Comparison of ENCODE assay signal across 1 cellular context in genomic region chr1:243254927-243255790, GRCh38.
TF ChIP-seq lines count a peak whose summit lies in the region.

Gene CEP170, minus strand, starts transcription at chr1:243255281. Its CDS starts 30,001 bp downstream, at chr1:243225280.

TF ChIP-seq in HepG2, 621 proteins besides CTCF, POLR2A, EP300 and RAD21 (continued from another document and continues in another):
- TF ChIP-seq FOSL1 (CRISPR knock-in tag; IDR thresholded peaks at IDR 0.05; ENCODE audit: borderline replicate concordance) (no peak), MTA1 (CRISPR knock-in tag; IDR thresholded peaks at IDR 0.05; ENCODE audit: borderline replicate concordance) (no peak), ZNF577 (CRISPR knock-in tag; IDR thresholded peaks at IDR 0.05; ENCODE audit: borderline replicate concordance, low read depth) (no peak), ZFP41 (CRISPR knock-in tag; IDR thresholded peaks at IDR 0.05; ENCODE audit: borderline replicate concordance) (no peak), HES4 (CRISPR knock-in tag; IDR thresholded peaks at IDR 0.05; ENCODE audit: borderline replicate concordance) (0 out of 2 replicates have a peak, but pooled peaks have one; percentile 33), RBM22 (optimal IDR thresholded peaks at IDR 0.05; ENCODE audit: low read length) (no peak), FOXA3 (CRISPR knock-in tag; IDR thresholded peaks at IDR 0.05) (peak; percentile 12; the same call in 1 of the 2 replicates), TFDP1 (CRISPR knock-in tag; IDR thresholded peaks at IDR 0.05; ENCODE audit: borderline replicate concordance) (no peak; the same call in 1 of the 2 replicates), GTF2F1 (IDR thresholded peaks at IDR 0.05; ENCODE audit: low read length) (no peak), CHD2 (IDR thresholded peaks at IDR 0.05; ENCODE audit: low read depth, low read length) (no peak; the same call in 1 of the 2 replicates), ZNF607 (CRISPR knock-in tag; IDR thresholded peaks at IDR 0.05; ENCODE audit: borderline replicate concordance) (no peak), ZMAT3 (CRISPR knock-in tag; conservative IDR thresholded peaks at IDR 0.05) (no peak; the same call in 1 of the 2 replicates), JUNB (CRISPR knock-in tag; IDR thresholded peaks at IDR 0.05; ENCODE audit: borderline replicate concordance) (no peak), ZNF609 (CRISPR knock-in tag; IDR thresholded peaks at IDR 0.05; ENCODE audit: borderline replicate concordance) (peak; percentile 37; the same call in 1 of the 2 replicates), JUND (CRISPR knock-in tag; IDR thresholded peaks at IDR 0.05) (no peak), ZFX (CRISPR knock-in tag; IDR thresholded peaks at IDR 0.05; ENCODE audit: low read depth) (peak; percentile 68; the same call in 1 of the 2 replicates), ZNF567 (CRISPR knock-in tag; IDR thresholded peaks at IDR 0.05; ENCODE audit: borderline replicate concordance) (no peak), ZBTB7B (CRISPR knock-in tag; IDR thresholded peaks at IDR 0.05) (peak; percentile 43; the same call in 1 of the 2 replicates), NFKB2 (CRISPR knock-in tag; IDR thresholded peaks at IDR 0.05; ENCODE audit: borderline replicate concordance) (no peak; the same call in 1 of the 2 replicates), TCF7 (IDR thresholded peaks at IDR 0.05; ENCODE audit: low read depth) (no peak), KLF16 (CRISPR knock-in tag; IDR thresholded peaks at IDR 0.05) (no peak), KDM5A (IDR thresholded peaks at IDR 0.05; ENCODE audit: borderline replicate concordance, low read length) (peak; percentile 57; the same call in 1 of the 2 replicates), SMAD9 (CRISPR knock-in tag; IDR thresholded peaks at IDR 0.05) (no peak), LRRFIP1 (CRISPR knock-in tag; conservative IDR thresholded peaks at IDR 0.05) (no peak), ZNF773 (CRISPR knock-in tag; IDR thresholded peaks at IDR 0.05; ENCODE audit: borderline replicate concordance) (no peak), ZNF749 (CRISPR knock-in tag; IDR thresholded peaks at IDR 0.05; ENCODE audit: borderline replicate concordance) (no peak), MLLT10 (CRISPR knock-in tag; IDR thresholded peaks at IDR 0.05) (no peak), RFXANK (CRISPR knock-in tag; IDR thresholded peaks at IDR 0.05) (no peak), ZNF136 (CRISPR knock-in tag; IDR thresholded peaks at IDR 0.05; ENCODE audit: low read depth) (no peak; the same call in 1 of the 2 replicates), MAFF (IDR thresholded peaks at IDR 0.05; ENCODE audit: low read depth, low read length) (no peak), ARNT (IDR thresholded peaks at IDR 0.05) (no peak), RNF219 (CRISPR knock-in tag; IDR thresholded peaks at IDR 0.05) (no peak), GMEB2 (CRISPR knock-in tag; IDR thresholded peaks at IDR 0.05; ENCODE audit: low read depth) (no peak), GTF3A (CRISPR knock-in tag; conservative IDR thresholded peaks at IDR 0.05) (no peak), MIER3 (CRISPR knock-in tag; IDR thresholded peaks at IDR 0.05; ENCODE audit: borderline replicate concordance) (no peak; the same call in none of the 2 replicates), GLMP (CRISPR knock-in tag; IDR thresholded peaks at IDR 0.05; ENCODE audit: borderline replicate concordance) (no peak), SRY (CRISPR knock-in tag; IDR thresholded peaks at IDR 0.05) (no peak)
- TF ChIP-seq, protein P1, sequence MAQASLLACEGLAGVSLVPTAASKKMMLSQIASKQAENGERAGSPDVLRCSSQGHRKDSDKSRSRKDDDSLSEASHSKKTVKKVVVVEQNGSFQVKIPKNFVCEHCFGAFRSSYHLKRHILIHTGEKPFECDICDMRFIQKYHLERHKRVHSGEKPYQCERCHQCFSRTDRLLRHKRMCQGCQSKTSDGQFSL (CRISPR knock-in tag; IDR thresholded peaks at IDR 0.05), result peak; percentile 35; the same call in 1 of the 2 replicates
- TF ChIP-seq, protein P2, sequence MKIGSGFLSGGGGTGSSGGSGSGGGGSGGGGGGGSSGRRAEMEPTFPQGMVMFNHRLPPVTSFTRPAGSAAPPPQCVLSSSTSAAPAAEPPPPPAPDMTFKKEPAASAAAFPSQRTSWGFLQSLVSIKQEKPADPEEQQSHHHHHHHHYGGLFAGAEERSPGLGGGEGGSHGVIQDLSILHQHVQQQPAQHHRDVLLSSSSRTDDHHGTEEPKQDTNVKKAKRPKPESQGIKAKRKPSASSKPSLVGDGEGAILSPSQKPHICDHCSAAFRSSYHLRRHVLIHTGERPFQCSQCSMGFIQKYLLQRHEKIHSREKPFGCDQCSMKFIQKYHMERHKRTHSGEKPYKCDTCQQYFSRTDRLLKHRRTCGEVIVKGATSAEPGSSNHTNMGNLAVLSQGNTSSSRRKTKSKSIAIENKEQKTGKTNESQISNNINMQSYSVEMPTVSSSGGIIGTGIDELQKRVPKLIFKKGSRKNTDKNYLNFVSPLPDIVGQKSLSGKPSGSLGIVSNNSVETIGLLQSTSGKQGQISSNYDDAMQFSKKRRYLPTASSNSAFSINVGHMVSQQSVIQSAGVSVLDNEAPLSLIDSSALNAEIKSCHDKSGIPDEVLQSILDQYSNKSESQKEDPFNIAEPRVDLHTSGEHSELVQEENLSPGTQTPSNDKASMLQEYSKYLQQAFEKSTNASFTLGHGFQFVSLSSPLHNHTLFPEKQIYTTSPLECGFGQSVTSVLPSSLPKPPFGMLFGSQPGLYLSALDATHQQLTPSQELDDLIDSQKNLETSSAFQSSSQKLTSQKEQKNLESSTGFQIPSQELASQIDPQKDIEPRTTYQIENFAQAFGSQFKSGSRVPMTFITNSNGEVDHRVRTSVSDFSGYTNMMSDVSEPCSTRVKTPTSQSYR (CRISPR knock-in tag; IDR thresholded peaks at IDR 0.05; ENCODE audit: borderline replicate concordance), result no peak
- TF ChIP-seq, protein P3, sequence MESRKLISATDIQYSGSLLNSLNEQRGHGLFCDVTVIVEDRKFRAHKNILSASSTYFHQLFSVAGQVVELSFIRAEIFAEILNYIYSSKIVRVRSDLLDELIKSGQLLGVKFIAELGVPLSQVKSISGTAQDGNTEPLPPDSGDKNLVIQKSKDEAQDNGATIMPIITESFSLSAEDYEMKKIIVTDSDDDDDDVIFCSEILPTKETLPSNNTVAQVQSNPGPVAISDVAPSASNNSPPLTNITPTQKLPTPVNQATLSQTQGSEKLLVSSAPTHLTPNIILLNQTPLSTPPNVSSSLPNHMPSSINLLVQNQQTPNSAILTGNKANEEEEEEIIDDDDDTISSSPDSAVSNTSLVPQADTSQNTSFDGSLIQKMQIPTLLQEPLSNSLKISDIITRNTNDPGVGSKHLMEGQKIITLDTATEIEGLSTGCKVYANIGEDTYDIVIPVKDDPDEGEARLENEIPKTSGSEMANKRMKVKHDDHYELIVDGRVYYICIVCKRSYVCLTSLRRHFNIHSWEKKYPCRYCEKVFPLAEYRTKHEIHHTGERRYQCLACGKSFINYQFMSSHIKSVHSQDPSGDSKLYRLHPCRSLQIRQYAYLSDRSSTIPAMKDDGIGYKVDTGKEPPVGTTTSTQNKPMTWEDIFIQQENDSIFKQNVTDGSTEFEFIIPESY (CRISPR knock-in tag; IDR thresholded peaks at IDR 0.05), result no peak
- TF ChIP-seq, protein P4, sequence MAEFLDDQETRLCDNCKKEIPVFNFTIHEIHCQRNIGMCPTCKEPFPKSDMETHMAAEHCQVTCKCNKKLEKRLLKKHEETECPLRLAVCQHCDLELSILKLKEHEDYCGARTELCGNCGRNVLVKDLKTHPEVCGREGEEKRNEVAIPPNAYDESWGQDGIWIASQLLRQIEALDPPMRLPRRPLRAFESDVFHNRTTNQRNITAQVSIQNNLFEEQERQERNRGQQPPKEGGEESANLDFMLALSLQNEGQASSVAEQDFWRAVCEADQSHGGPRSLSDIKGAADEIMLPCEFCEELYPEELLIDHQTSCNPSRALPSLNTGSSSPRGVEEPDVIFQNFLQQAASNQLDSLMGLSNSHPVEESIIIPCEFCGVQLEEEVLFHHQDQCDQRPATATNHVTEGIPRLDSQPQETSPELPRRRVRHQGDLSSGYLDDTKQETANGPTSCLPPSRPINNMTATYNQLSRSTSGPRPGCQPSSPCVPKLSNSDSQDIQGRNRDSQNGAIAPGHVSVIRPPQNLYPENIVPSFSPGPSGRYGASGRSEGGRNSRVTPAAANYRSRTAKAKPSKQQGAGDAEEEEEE (CRISPR knock-in tag; IDR thresholded peaks at IDR 0.05; ENCODE audit: borderline replicate concordance), result no peak
